In the genomic region with DNA sequence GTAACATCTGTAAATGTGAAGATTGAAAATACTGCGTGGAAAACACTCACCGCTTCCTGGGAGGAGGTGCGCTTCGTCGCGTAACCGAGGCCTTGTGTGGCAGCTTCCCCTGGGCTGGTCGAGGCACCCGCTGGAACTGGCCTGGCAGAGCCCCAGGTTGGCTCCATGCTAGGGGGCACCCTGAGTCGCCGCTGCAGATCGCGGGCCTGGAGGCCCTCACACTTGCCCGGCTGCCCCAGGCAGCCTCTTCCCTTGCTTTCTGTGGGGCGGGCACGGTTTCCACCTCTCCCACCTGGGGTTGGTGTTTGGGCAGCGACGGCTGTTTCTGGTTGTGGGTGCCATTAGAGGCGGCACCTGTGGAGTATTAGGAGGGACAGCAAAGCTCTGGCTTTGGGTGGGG, we compare ENCODE assay signal across 1 cellular context.
TF ChIP-seq lines count a peak whose summit lies in the region.

No MANE protein-coding gene starts in this region.

TF ChIP-seq in HEK293, 187 proteins besides CTCF, POLR2A, EP300 and RAD21 (continued from another document):
- TF ChIP-seq, protein P1, sequence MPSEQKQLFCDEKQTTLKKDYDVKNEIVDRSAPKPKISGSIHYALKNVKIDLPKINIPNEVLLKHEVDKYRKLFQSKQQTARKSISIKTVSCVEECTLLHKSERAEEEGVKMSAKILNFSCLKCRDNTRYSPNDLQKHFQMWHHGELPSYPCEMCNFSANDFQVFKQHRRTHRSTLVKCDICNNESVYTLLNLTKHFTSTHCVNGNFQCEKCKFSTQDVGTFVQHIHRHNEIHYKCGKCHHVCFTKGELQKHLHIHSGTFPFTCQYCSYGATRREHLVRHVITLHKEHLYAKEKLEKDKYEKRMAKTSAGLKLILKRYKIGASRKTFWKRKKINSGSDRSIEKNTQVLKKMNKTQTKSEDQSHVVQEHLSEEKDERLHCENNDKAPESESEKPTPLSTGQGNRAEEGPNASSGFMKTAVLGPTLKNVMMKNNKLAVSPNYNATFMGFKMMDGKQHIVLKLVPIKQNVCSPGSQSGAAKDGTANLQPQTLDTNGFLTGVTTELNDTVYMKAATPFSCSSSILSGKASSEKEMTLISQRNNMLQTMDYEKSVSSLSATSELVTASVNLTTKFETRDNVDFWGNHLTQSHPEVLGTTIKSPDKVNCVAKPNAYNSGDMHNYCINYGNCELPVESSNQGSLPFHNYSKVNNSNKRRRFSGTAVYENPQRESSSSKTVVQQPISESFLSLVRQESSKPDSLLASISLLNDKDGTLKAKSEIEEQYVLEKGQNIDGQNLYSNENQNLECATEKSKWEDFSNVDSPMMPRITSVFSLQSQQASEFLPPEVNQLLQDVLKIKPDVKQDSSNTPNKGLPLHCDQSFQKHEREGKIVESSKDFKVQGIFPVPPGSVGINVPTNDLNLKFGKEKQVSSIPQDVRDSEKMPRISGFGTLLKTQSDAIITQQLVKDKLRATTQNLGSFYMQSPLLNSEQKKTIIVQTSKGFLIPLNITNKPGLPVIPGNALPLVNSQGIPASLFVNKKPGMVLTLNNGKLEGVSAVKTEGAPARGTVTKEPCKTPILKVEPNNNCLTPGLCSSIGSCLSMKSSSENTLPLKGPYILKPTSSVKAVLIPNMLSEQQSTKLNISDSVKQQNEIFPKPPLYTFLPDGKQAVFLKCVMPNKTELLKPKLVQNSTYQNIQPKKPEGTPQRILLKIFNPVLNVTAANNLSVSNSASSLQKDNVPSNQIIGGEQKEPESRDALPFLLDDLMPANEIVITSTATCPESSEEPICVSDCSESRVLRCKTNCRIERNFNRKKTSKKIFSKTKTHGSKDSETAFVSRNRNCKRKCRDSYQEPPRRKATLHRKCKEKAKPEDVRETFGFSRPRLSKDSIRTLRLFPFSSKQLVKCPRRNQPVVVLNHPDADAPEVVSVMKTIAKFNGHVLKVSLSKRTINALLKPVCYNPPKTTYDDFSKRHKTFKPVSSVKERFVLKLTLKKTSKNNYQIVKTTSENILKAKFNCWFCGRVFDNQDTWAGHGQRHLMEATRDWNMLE (tag by site-specific recombination; conservative IDR thresholded peaks at IDR 0.05; ENCODE audit: low read depth): no peak
- TF ChIP-seq ZNF214 (tag by site-specific recombination; IDR thresholded peaks at IDR 0.05; ENCODE audit: borderline replicate concordance): no peak
- TF ChIP-seq, protein P2, sequence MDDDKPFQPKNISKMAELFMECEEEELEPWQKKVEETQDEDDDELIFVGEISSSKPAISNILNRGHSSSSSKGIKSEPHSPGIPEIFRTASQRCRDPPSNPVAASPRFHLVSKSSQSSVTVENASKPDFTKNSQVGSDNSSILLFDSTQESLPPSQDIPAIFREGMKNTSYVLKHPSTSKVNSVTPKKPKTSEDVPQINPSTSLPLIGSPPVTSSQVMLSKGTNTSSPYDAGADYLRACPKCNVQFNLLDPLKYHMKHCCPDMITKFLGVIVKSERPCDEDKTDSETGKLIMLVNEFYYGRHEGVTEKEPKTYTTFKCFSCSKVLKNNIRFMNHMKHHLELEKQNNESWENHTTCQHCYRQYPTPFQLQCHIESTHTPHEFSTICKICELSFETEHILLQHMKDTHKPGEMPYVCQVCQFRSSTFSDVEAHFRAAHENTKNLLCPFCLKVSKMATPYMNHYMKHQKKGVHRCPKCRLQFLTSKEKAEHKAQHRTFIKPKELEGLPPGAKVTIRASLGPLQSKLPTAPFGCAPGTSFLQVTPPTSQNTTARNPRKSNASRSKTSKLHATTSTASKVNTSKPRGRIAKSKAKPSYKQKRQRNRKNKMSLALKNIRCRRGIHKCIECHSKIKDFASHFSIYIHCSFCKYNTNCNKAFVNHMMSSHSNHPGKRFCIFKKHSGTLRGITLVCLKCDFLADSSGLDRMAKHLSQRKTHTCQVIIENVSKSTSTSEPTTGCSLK (tag by site-specific recombination; IDR thresholded peaks at IDR 0.05): no peak
- no peak for TF ChIP-seq ZNF24 (tag by site-specific recombination; IDR thresholded peaks at IDR 0.05)
- no peak for TF ChIP-seq ZNF48 (tag by site-specific recombination; IDR thresholded peaks at IDR 0.05)
- no peak for TF ChIP-seq ZIC2 (tag by site-specific recombination; IDR thresholded peaks at IDR 0.05)
- TF ChIP-seq, protein P3, sequence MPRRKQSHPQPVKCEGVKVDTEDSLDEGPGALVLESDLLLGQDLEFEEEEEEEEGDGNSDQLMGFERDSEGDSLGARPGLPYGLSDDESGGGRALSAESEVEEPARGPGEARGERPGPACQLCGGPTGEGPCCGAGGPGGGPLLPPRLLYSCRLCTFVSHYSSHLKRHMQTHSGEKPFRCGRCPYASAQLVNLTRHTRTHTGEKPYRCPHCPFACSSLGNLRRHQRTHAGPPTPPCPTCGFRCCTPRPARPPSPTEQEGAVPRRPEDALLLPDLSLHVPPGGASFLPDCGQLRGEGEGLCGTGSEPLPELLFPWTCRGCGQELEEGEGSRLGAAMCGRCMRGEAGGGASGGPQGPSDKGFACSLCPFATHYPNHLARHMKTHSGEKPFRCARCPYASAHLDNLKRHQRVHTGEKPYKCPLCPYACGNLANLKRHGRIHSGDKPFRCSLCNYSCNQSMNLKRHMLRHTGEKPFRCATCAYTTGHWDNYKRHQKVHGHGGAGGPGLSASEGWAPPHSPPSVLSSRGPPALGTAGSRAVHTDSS (tag by site-specific recombination; IDR thresholded peaks at IDR 0.05): no peak
- no peak for TF ChIP-seq ZNF510 (tag by site-specific recombination; IDR thresholded peaks at IDR 0.05; ENCODE audit: insufficient replicate concordance)
- TF ChIP-seq ZNF585B (tag by site-specific recombination; IDR thresholded peaks at IDR 0.05): no peak
TF ChIP-seq in HEK293: peak in this region for 0.
